ENCODE assay signal across 29 cellular contexts in the genomic region with DNA sequence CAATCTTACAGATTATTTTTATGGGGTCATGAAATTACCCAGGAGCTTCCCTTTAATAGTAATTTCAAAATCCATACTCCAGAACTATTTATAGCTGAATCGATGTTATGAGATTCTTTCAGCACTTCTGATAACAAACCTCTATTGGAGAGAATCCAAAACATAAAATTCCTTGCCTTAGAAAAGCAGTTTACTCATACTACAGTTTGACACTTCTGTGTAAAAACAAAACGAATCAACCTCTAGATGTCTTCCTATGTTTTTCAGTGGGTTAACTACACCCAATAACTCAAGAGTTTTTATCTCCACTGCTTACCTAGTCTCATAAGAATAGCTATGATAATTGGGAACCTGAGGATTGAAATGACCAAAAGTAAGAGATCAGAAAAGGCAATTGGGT. TPM values are rescaled to one million over a fixed set of nuclear protein-coding genes. Genes with fewer than 3 reads are reported as not detected.
DNase-seq lines count a peak whose midpoint lies in the region; ATAC-seq, FAIRE-seq and TF ChIP-seq lines count a peak whose summit lies in the region.
"Had no signal": no experiment of that assay in that cellular context is flagged by ENCODE, and none has a peak within 500 bp of the region (broad histone marks: within the 10 kb centered on the region; RNA-seq: fewer than 3 reads in every experiment).

No MANE protein-coding gene starts in this region.

- no peak for ATAC-seq in SK-N-SH treated with all-trans-retinoic acid at 6 μM for 48 hours
- ATAC-seq in HG03565 (IDR thresholded peaks at IDR 0.05; ENCODE audit: unreplicated experiment) = no peak
- ATAC-seq: activated CD8-positive, alpha-beta T cell treated with anti-CD3 and anti-CD28 coated beads, Interleukin-2, amount 10 ng/mL, durations not matched to agents 7 days and 5 days; gastroesophageal sphincter; naive thymus-derived CD4-positive, alpha-beta T cell had no signal

- no peaks in the 10 kb centered on the region for H3K9me2 ChIP-seq in SK-N-SH
- H3K9me2 ChIP-seq in hepatocyte (replicated peaks; ENCODE audit: insufficient read depth) = no peaks in the 10 kb centered on the region

- H3K4me3 ChIP-seq in SK-N-SH (ENCODE audit: low read depth in 2 of 2, low read length in 1 of 2) = no peak overlapping the region
- H3K4me3 ChIP-seq in fibroblast of pulmonary artery (replicated peaks; ENCODE audit: low read depth, low read length) = no peak overlapping the region
- no peak overlapping the region for H3K4me3 ChIP-seq in hepatocyte
- no peak overlapping the region for H3K4me3 ChIP-seq in kidney (ENCODE audit: low read length in 2 of 2)
- H3K4me3 ChIP-seq: breast epithelium, colonic mucosa, gastroesophageal sphincter, left ventricle myocardium inferior, SJCRH30, skin epidermis, vagina had no signal

- FAIRE-seq in kidney (lab: Jason Lieb, UNC) = no peak

- H3K27ac ChIP-seq in SK-N-SH (ENCODE audit: low read depth in 2 of 2, low read length in 1 of 2) (peak overlapping the region in 1 of 2 experiments; percentile 4; a peak in 1 of 4 replicates), hepatocyte (no peak overlapping the region), kidney (ENCODE audit: low read depth in 2 of 2, low read length in 2 of 2) (no peak overlapping the region)
- H3K27ac ChIP-seq: 22Rv1, breast epithelium, colonic mucosa, gastroesophageal sphincter, left ventricle myocardium inferior, skin epidermis, vagina had no signal

- no peak for TF ChIP-seq EP300 in SK-N-SH (IDR thresholded peaks at IDR 0.05; ENCODE audit: borderline replicate concordance in 1 of 2, low read depth in 1 of 2, low read length in 1 of 2)

- DNase-seq in SK-N-SH (no peak), amniotic epithelial cell (ENCODE audit: low read depth) (peak; percentile 67), fibroblast of pulmonary artery (ENCODE audit: low read depth) (peak; percentile 61), NOMO-1 treated with DMSO at 0.1 percent for 48 hours (lab: John Stamatoyannopoulos, UW; ENCODE audit: unreplicated experiment) (no peak), hepatocyte (ENCODE audit: low spot score) (no peak), kidney (no peak)
- DNase-seq: activated CD4-positive, alpha-beta T cell treated with anti-CD3 and anti-CD28 coated beads for 1 hour; activated CD8-positive, alpha-beta T cell treated with anti-CD3 and anti-CD28 coated beads, Interleukin-2, amount 10 ng/mL, durations not matched to agents 7 days and 5 days; activated effector memory CD4-positive, alpha-beta T cell treated with Interleukin-2 at 50 U/mL for 16 hours; activated naive CD8-positive, alpha-beta T cell treated with anti-CD3 and anti-CD28 coated beads, Interleukin-2, amount 10 ng/mL, durations not matched to agents 7 days and 5 days; activated T-cell treated with anti-CD3 and anti-CD28 coated beads for 4 hours; AML-193; CD4-positive, alpha-beta T cell; colonic mucosa; effector memory CD4-positive, alpha-beta T cell; GDM1; hypothalamus; left ventricle myocardium inferior; naive thymus-derived CD4-positive, alpha-beta T cell; NCI-H1436; NCI-H774; SJCRH30 had no signal

- CTCF ChIA-PET in SK-N-SH (lab: Yijun Ruan, JAX) = interaction anchor here (1.1 kb wide), 1 partner anchor 73 kb away, joined by 3 read pairs; no protein-coding TSS in a partner anchor

- H2AFZ ChIP-seq in SK-N-SH (ENCODE audit: low read depth) = no peak overlapping the region
- no peak overlapping the region for H2AFZ ChIP-seq in hepatocyte

- intact Hi-C loops in kidney (cut with DNase I) = no loop called here

- H3K4me1 ChIP-seq in SK-N-SH (ENCODE audit: control insufficient read depth in 1 of 2, insufficient read depth in 2 of 2, low read depth in 1 of 2, low read length in 1 of 2) (peaks cover 0 to 8% of the 10 kb centered on the region in 2 experiments; a peak in 3 of 4 replicates), hepatocyte (ENCODE audit: insufficient read depth) (no peaks in the 10 kb centered on the region), kidney (ENCODE audit: control insufficient read depth in 1 of 2, insufficient read depth in 1 of 2, low read depth in 1 of 2, low read length in 2 of 2) (no peaks in the 10 kb centered on the region)
- H3K4me1 ChIP-seq: breast epithelium, colonic mucosa, gastroesophageal sphincter, left ventricle myocardium inferior, vagina had no signal

- POLR2A ChIA-PET in SK-N-SH (lab: Yijun Ruan, JAX) = no interaction called here

- H3K4me2 ChIP-seq in SK-N-SH (no peak overlapping the region), hepatocyte (no peak overlapping the region)

- H3K27me3 ChIP-seq in SK-N-SH (ENCODE audit: insufficient read depth) = no peaks in the 10 kb centered on the region
- no peaks in the 10 kb centered on the region for H3K27me3 ChIP-seq in hepatocyte
- H3K27me3 ChIP-seq: breast epithelium, colonic mucosa, gastroesophageal sphincter, SJCRH30, vagina had no signal

- H3K9me3 ChIP-seq in SK-N-SH = no peaks in the 10 kb centered on the region
- no peaks in the 10 kb centered on the region for H3K9me3 ChIP-seq in hepatocyte (ENCODE audit: low read depth)
- no peaks in the 10 kb centered on the region for H3K9me3 ChIP-seq in kidney (ENCODE audit: control insufficient read depth in 1 of 2, low read length in 2 of 2)
- H3K9me3 ChIP-seq: breast epithelium, colonic mucosa, gastroesophageal sphincter, left ventricle myocardium inferior, SJCRH30, vagina had no signal

- H3K36me3 ChIP-seq in SK-N-SH (replicated peaks in 1 of 2; ENCODE audit: control insufficient read depth in 1 of 2, insufficient read depth in 2 of 2, low read length in 1 of 2) (peaks cover 16 to 28% of the 10 kb centered on the region in 2 experiments), hepatocyte (replicated peaks; ENCODE audit: insufficient read depth, low read depth) (no peaks in the 10 kb centered on the region), kidney (ENCODE audit: control insufficient read depth in 1 of 2, insufficient read depth in 2 of 2, low read length in 2 of 2) (no peaks in the 10 kb centered on the region)
- H3K36me3 ChIP-seq: breast epithelium, colonic mucosa, gastroesophageal sphincter, left ventricle myocardium inferior, vagina had no signal

- H3K79me2 ChIP-seq in SK-N-SH (ENCODE audit: insufficient read depth) (0 out of 2 replicates have a peak, but pooled peaks cover 4% of the 10 kb centered on the region), hepatocyte (no peaks in the 10 kb centered on the region)

- no peak for TF ChIP-seq RAD21 in SK-N-SH (IDR thresholded peaks at IDR 0.05; ENCODE audit: low read length)

- H4K20me1 ChIP-seq in SK-N-SH (ENCODE audit: insufficient read depth) (no peaks in the 10 kb centered on the region), hepatocyte (ENCODE audit: insufficient read depth, poor library complexity, severe bottlenecking) (no peaks in the 10 kb centered on the region)

- TF ChIP-seq CTCF in SK-N-SH (IDR thresholded peaks at IDR 0.05) (no peak), fibroblast of pulmonary artery (IDR thresholded peaks at IDR 0.05; ENCODE audit: low read length, missing control alignments) (no peak), hepatocyte (IDR thresholded peaks at IDR 0.05; ENCODE audit: poor library complexity) (no peak), kidney (IDR thresholded peaks at IDR 0.05; ENCODE audit: borderline replicate concordance, extremely low read depth, insufficient read depth) (no peak)

- H3K9ac ChIP-seq in SK-N-SH = no peak overlapping the region
- H3K9ac ChIP-seq in kidney (ENCODE audit: low read length in 2 of 2) = no peak overlapping the region

- H3F3A ChIP-seq in SK-N-SH (replicated peaks; ENCODE audit: insufficient read depth) = peaks cover 4% of the 10 kb centered on the region

- WGBS in SK-N-SH (ENCODE audit: low lambda C conversion rate) = 63% methylated on average over 2 of the region's 2 CpGs
- WGBS in hepatocyte (ENCODE audit: low lambda C conversion rate, missing lambda C conversion rate) = 77% methylated on average over 2 of the region's 2 CpGs

TF ChIP-seq in SK-N-SH, 30 proteins besides CTCF, POLR2A, EP300 and RAD21:
- no peak for TF ChIP-seq FOXJ3 (CRISPR knock-in tag; IDR thresholded peaks at IDR 0.05)
- no peak for TF ChIP-seq ELF1 (IDR thresholded peaks at IDR 0.05)
- TF ChIP-seq NFIC (IDR thresholded peaks at IDR 0.05; ENCODE audit: borderline replicate concordance) = 0 out of 2 replicates have a peak, but pooled peaks have one; percentile 21
- no peak for TF ChIP-seq RXRA (IDR thresholded peaks at IDR 0.05; ENCODE audit: borderline replicate concordance, low read depth)

TF ChIP-seq in SK-N-SH treated with all-trans-retinoic acid at 6 μM for 48 hours, 23 proteins besides CTCF, POLR2A, EP300 and RAD21:
- no peak for TF ChIP-seq OSR1 (CRISPR knock-in tag; IDR thresholded peaks at IDR 0.05)

RNA-seq across cellular contexts. Expression of a gene that starts 35.6 kb away (rescaled TPM):
- 3.8 and 3.9 TPM in 2 replicates for polyA plus RNA-seq in SK-N-SH (2012; rRNA removed)
- 4.6 and 5.6 TPM in 2 replicates for polyA plus RNA-seq in SK-N-SH (2012; cell fraction: cytosol; rRNA removed)
- polyA plus RNA-seq in SK-N-SH (2012; cell fraction: nucleus; rRNA removed) = 3.0 and 6.7 TPM in 2 replicates
- total RNA-seq in hepatocyte = 6.3 and 7.1 TPM in 2 replicates
- polyA plus RNA-seq in hepatocyte = 3.2 and 5.4 TPM in 2 replicates
- 0.50 TPM for total RNA-seq in kidney
- 0.39 TPM for polyA plus RNA-seq in kidney (ENCODE audit: insufficient read depth, low read depth, low replicate concordance)

RNA-seq across cellular contexts. Expression of a gene that starts 35.9 kb away (rescaled TPM):
- polyA plus RNA-seq in SK-N-SH (2012; rRNA removed) (4.7 and 7.1 TPM in 2 replicates), hepatocyte (9.3 and 10.6 TPM in 2 replicates), kidney (ENCODE audit: insufficient read depth, low read depth, low replicate concordance) (6.4 TPM)
- polyA plus RNA-seq in SK-N-SH (2012; cell fraction: cytosol; rRNA removed) = 5.6 and 6.4 TPM in 2 replicates
- 3.9 and 8.0 TPM in 2 replicates for polyA plus RNA-seq in SK-N-SH (2012; cell fraction: nucleus; rRNA removed)
- total RNA-seq in hepatocyte (20.3 and 23.2 TPM in 2 replicates), kidney (14.7 TPM)

Comparison
In these comparisons a context has a peak if more than half of its experiments do, and no peak if none do; other contexts are left out.
1. DNase-seq: peak in amniotic epithelial cell (single experiment) and fibroblast of pulmonary artery (single experiment); none in SK-N-SH (single experiment), NOMO-1 treated with DMSO at 0.1 percent for 48 hours (single experiment), hepatocyte (single experiment) and kidney (single experiment).